In genomic region chr1:1014896-1015681, GRCh38 we compare ENCODE assay signal across 1 cellular context.
TF ChIP-seq lines count a peak whose summit lies in the region.

No MANE protein-coding gene starts in this region.

TF ChIP-seq in IMR-90, 13 proteins besides CTCF, POLR2A, EP300 and RAD21:
- TF ChIP-seq FOS (IDR thresholded peaks at IDR 0.05; ENCODE audit: low read depth, low read length) (no peak), BHLHE40 (IDR thresholded peaks at IDR 0.05; ENCODE audit: low read depth, low read length) (no peak), RFX5 (IDR thresholded peaks at IDR 0.05; ENCODE audit: low read depth, low read length) (no peak), CHD1 (IDR thresholded peaks at IDR 0.05; ENCODE audit: low read depth, low read length) (no peak), MXI1 (IDR thresholded peaks at IDR 0.05; ENCODE audit: borderline replicate concordance, low read depth, low read length) (no peak), SMC3 (IDR thresholded peaks at IDR 0.05; ENCODE audit: low read depth, low read length) (no peak), MAFK (IDR thresholded peaks at IDR 0.05; ENCODE audit: low read depth, low read length) (no peak)
- TF ChIP-seq, protein P1, sequence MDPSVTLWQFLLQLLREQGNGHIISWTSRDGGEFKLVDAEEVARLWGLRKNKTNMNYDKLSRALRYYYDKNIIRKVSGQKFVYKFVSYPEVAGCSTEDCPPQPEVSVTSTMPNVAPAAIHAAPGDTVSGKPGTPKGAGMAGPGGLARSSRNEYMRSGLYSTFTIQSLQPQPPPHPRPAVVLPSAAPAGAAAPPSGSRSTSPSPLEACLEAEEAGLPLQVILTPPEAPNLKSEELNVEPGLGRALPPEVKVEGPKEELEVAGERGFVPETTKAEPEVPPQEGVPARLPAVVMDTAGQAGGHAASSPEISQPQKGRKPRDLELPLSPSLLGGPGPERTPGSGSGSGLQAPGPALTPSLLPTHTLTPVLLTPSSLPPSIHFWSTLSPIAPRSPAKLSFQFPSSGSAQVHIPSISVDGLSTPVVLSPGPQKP (IDR thresholded peaks at IDR 0.05; ENCODE audit: borderline replicate concordance, low read depth, low read length), result no peak
TF ChIP-seq in IMR-90: peak in this region for 0.
